In the genomic region with DNA sequence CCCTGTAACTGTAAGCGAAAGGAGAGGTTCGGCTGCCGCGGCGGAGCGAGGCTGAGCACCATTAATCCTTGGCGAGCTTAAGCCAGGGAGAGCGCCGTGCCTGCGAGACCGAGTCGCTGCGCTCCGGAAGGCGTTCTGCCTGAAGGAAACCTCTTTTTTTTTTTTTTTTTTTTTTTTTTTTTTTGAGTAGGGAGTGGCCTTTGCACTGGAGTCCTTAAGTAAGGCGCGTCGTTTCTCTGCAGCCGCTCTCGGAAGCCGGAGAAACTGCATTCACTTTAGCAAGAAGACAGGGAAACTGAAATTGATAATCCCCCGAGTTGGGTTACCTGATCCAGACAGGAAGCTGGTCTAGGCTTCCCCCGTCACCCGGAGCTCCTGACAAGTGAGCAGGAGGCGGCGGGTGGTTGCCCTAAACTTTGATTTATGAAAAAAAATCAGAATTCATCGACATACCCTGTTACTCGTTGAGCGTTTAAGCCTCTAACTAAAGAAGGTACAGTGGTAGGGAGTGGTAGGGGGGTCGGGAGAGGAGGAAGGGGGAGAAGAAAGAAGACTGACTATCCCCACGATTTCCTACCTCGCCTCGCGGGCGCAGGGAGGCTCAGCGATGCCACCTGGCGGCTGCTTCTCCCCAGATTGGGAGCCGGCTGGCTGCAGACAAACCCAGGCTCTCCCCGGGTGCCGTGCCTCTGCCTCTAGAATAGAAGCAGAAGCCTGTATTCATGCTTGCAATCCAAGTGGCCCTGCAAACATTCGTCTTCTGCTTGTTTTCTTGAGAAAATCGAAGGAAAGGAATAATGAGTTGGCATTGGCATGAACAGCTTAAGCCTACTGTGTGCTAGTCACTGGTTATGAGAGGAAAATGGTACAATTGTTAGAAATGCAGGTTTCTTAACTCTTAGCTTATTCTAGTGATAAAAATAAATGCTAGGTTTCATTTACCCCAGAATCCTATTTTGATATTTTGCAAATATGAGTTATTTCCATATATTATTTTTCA, we compare ENCODE assay signal across 8 cellular contexts. TPM values are rescaled to one million over a fixed set of nuclear protein-coding genes. Genes with fewer than 3 reads are reported as not detected.
DNase-seq lines count a peak whose midpoint lies in the region; ATAC-seq and TF ChIP-seq lines count a peak whose summit lies in the region.

No MANE protein-coding gene starts in this region.

- H3K4me1 Mint-ChIP-seq in activated CD8-positive, alpha-beta T cell treated with anti-CD3 and anti-CD28 coated beads, Interleukin-2, amount 10 ng/mL, durations not matched to agents 7 days and 5 days (ENCODE audit: low read depth): peaks cover 14% of the 10 kb centered on the region
- peaks cover 13% of the 10 kb centered on the region for H3K4me1 Mint-ChIP-seq in memory B cell

- ATAC-seq in GM19455 (IDR thresholded peaks at IDR 0.05; ENCODE audit: unreplicated experiment): peak; percentile 22
- ATAC-seq in activated CD8-positive, alpha-beta T cell treated with anti-CD3 and anti-CD28 coated beads, Interleukin-2, amount 10 ng/mL, durations not matched to agents 7 days and 5 days: peak; percentile 66
- peak; percentile 49 for ATAC-seq in memory B cell (ENCODE audit: low read depth)

- peak overlapping the region; percentile 51 for H3K27ac Mint-ChIP-seq in activated CD8-positive, alpha-beta T cell treated with anti-CD3 and anti-CD28 coated beads, Interleukin-2, amount 10 ng/mL, durations not matched to agents 7 days and 5 days
- no peak overlapping the region for H3K27ac Mint-ChIP-seq in memory B cell

- H3K4me3 ChIP-seq in HL-60 (replicated peaks; ENCODE audit: insufficient read depth, low read length): peak overlapping the region; percentile 85
- peak overlapping the region; percentile 59 for H3K4me3 ChIP-seq in effector memory CD4-positive, alpha-beta T cell (ENCODE audit: insufficient read depth, low read depth, low read length, poor library complexity, severe bottlenecking)

- H3K27ac ChIP-seq in HL-60 (replicated peaks): peak overlapping the region; percentile 59
- H3K27ac ChIP-seq in effector memory CD4-positive, alpha-beta T cell (ENCODE audit: insufficient read depth, low read length, poor library complexity, severe bottlenecking): no peak overlapping the region

- H3K4me3 Mint-ChIP-seq in activated CD8-positive, alpha-beta T cell treated with anti-CD3 and anti-CD28 coated beads, Interleukin-2, amount 10 ng/mL, durations not matched to agents 7 days and 5 days: peak overlapping the region; percentile 86
- peak overlapping the region; percentile 95 for H3K4me3 Mint-ChIP-seq in memory B cell

- POLR2A ChIA-PET in activated CD8-positive, alpha-beta T cell treated with anti-CD3 and anti-CD28 coated beads, Interleukin-2, amount 10 ng/mL, durations not matched to agents 7 days and 5 days (lab: Charles Lee): interaction anchor here (0.7 to 1.5 kb wide), 6 partner anchors 9 to 1024 kb away, joined by 3 to 4 read pairs (median 3); no protein-coding TSS in a partner anchor

- no peaks in the 10 kb centered on the region for H3K36me3 ChIP-seq in effector memory CD4-positive, alpha-beta T cell (ENCODE audit: control insufficient read depth, insufficient read depth, low read length)

- peak; percentile 88 for TF ChIP-seq CTCF in HL-60 (IDR thresholded peaks at IDR 0.05; ENCODE audit: insufficient read depth, low read length)

- no peaks in the 10 kb centered on the region for H3K36me3 Mint-ChIP-seq in activated CD8-positive, alpha-beta T cell treated with anti-CD3 and anti-CD28 coated beads, Interleukin-2, amount 10 ng/mL, durations not matched to agents 7 days and 5 days (ENCODE audit: low read depth)
- no peaks in the 10 kb centered on the region for H3K36me3 Mint-ChIP-seq in memory B cell

- CTCF ChIA-PET in activated CD8-positive, alpha-beta T cell treated with anti-CD3 and anti-CD28 coated beads, Interleukin-2, amount 10 ng/mL, durations not matched to agents 7 days and 5 days (lab: Charles Lee): interaction anchor here (0.5 to 3.2 kb wide), 18 partner anchors 9 to 1052 kb away, joined by 3 to 58 read pairs (median 3); no protein-coding TSS in a partner anchor

- peak; percentile 69 for DNase-seq in COLO829 (ENCODE audit: low spot score)
- peak in 1 of 2 experiments; percentile 85 for DNase-seq in HL-60 (ENCODE audit: low read depth in 1 of 2, low spot score in 1 of 2)
- peak; percentile 94 for DNase-seq in NCI-H82 (lab: John Stamatoyannopoulos, UW)
- DNase-seq in activated CD8-positive, alpha-beta T cell treated with anti-CD3 and anti-CD28 coated beads, Interleukin-2, amount 10 ng/mL, durations not matched to agents 7 days and 5 days: peak; percentile 85
- peak; percentile 31 to 54 (median 47) for DNase-seq in effector memory CD4-positive, alpha-beta T cell
- peak; percentile 78 to 92 for DNase-seq in memory B cell (ENCODE audit: low spot score in 2 of 2)
- DNase-seq in stimulated activated CD8-positive, alpha-beta memory T cell treated with anti-CD3 and anti-CD28 coated beads, Interleukin-12 subunit alpha, Interleukin-12 subunit beta, amount 100 ng/mL, for 24 hours (ENCODE audit: extremely low read depth): peak; percentile 51

- no peaks in the 10 kb centered on the region for H3K9me3 Mint-ChIP-seq in activated CD8-positive, alpha-beta T cell treated with anti-CD3 and anti-CD28 coated beads, Interleukin-2, amount 10 ng/mL, durations not matched to agents 7 days and 5 days (ENCODE audit: insufficient read depth)
- H3K9me3 Mint-ChIP-seq in memory B cell: no peaks in the 10 kb centered on the region

- H3K9me3 ChIP-seq in effector memory CD4-positive, alpha-beta T cell (ENCODE audit: control insufficient read depth, low read length): no peaks in the 10 kb centered on the region

- H3K4me1 ChIP-seq in effector memory CD4-positive, alpha-beta T cell (ENCODE audit: control insufficient read depth, insufficient read depth, low read length, poor library complexity, severe bottlenecking): peaks cover 14% of the 10 kb centered on the region

- H3K27me3 ChIP-seq in HL-60 (ENCODE audit: insufficient read depth, poor library complexity, severe bottlenecking): no peaks in the 10 kb centered on the region
- peaks cover 12% of the 10 kb centered on the region for H3K27me3 ChIP-seq in effector memory CD4-positive, alpha-beta T cell (replicated peaks; ENCODE audit: control insufficient read depth, insufficient read depth, low read length, poor library complexity, severe bottlenecking)

- peaks cover 47% of the 10 kb centered on the region for H3K27me3 Mint-ChIP-seq in activated CD8-positive, alpha-beta T cell treated with anti-CD3 and anti-CD28 coated beads, Interleukin-2, amount 10 ng/mL, durations not matched to agents 7 days and 5 days (ENCODE audit: low read depth)
- peaks cover 3% of the 10 kb centered on the region for H3K27me3 Mint-ChIP-seq in memory B cell

RNA-seq across cellular contexts. Expression of a gene that starts 4.4 kb away (rescaled TPM):
- total RNA-seq in activated CD8-positive, alpha-beta T cell treated with anti-CD3 and anti-CD28 coated beads, Interleukin-2, amount 10 ng/mL, durations not matched to agents 7 days and 5 days: under 1 TPM; 0.71 to 0.83 TPM
